ENCODE assay signal across 1 cellular context in genomic region chr9:37290881-37291485, GRCh38.
TF ChIP-seq lines count a peak whose summit lies in the region.

No MANE protein-coding gene starts in this region.

TF ChIP-seq in HEK293, 187 proteins besides CTCF, POLR2A, EP300 and RAD21 (continued from another document):
- TF ChIP-seq, protein P1, sequence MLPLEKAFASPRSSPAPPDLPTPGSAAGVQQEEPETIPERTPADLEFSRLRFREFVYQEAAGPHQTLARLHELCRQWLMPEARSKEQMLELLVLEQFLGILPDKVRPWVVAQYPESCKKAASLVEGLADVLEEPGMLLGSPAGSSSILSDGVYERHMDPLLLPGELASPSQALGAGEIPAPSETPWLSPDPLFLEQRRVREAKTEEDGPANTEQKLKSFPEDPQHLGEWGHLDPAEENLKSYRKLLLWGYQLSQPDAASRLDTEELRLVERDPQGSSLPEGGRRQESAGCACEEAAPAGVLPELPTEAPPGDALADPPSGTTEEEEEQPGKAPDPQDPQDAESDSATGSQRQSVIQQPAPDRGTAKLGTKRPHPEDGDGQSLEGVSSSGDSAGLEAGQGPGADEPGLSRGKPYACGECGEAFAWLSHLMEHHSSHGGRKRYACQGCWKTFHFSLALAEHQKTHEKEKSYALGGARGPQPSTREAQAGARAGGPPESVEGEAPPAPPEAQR (tag by site-specific recombination; IDR thresholded peaks at IDR 0.05) = no peak
- TF ChIP-seq PRDM1 (tag by site-specific recombination; IDR thresholded peaks at IDR 0.05) (peak; percentile 57), ATF2 (tag by site-specific recombination; IDR thresholded peaks at IDR 0.05; ENCODE audit: low read depth) (peak; percentile 77; the same call in 1 of the 2 replicates), KLF10 (tag by site-specific recombination; IDR thresholded peaks at IDR 0.05) (no peak), ZBTB44 (tag by site-specific recombination; IDR thresholded peaks at IDR 0.05) (peak; percentile 76), SP7 (tag by site-specific recombination; IDR thresholded peaks at IDR 0.05) (peak; percentile 61; the same call in 1 of the 2 replicates), ZNF660 (tag by site-specific recombination; IDR thresholded peaks at IDR 0.05) (peak; percentile 79), ZNF571 (tag by site-specific recombination; IDR thresholded peaks at IDR 0.05) (no peak)
